In the genomic region with DNA sequence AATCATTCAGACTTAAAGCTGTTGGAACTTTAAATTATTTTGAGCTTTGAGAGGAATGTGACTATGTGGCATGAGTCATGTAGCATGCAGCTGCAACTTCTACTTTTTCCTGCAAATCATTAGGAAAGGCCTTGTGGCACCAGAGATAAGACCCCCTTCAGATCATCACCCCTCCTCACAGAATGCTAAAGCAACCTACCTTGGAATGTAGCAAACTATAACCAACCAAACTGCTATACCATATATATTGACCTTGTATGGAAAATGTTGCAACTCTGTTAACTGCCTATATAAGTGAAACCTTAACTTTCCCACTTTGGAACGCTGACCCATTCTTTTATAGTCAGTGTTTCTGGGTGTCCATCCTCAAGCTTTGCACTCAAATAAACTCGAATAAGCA, we compare ENCODE assay signal across 17 cellular contexts. TPM values are rescaled to one million over a fixed set of nuclear protein-coding genes. Genes with fewer than 3 reads are reported as not detected.
DNase-seq lines count a peak whose midpoint lies in the region; ATAC-seq, FAIRE-seq and TF ChIP-seq lines count a peak whose summit lies in the region.
"Had no signal": no experiment of that assay in that cellular context is flagged by ENCODE, and none has a peak within 500 bp of the region (broad histone marks: within the 10 kb centered on the region; RNA-seq: fewer than 3 reads in every experiment).

No MANE protein-coding gene starts in this region.

- TF ChIP-seq RAD21 in A549 (conservative IDR thresholded peaks at IDR 0.05 in 1 of 2, IDR thresholded peaks at IDR 0.05 in 1 of 2): no peak

- POLR2A ChIA-PET in A549 (lab: Yijun Ruan, JAX): no interaction called here

- no peak for ATAC-seq in A549
- ATAC-seq in HG02938 (IDR thresholded peaks at IDR 0.05; ENCODE audit: unreplicated experiment): no peak
- ATAC-seq: activated CD8-positive, alpha-beta T cell treated with anti-CD3 and anti-CD28 coated beads for 36 hours; GM23338; naive thymus-derived CD8-positive, alpha-beta T cell; T-cell had no signal

- no peak for TF ChIP-seq POLR2A in A549 (IDR thresholded peaks at IDR 0.05; ENCODE audit: low read length)

- H3K27ac ChIP-seq in A549: peak overlapping the region in 1 of 2 experiments; percentile 61; a peak in 3 of 6 replicates
- peak overlapping the region; percentile 0; the same call in 1 of the 2 replicates for H3K27ac ChIP-seq in HUES6 (ENCODE audit: low read depth, low read length)
- H3K27ac ChIP-seq: esophagus squamous epithelium, thyroid gland had no signal

- H3K4me2 ChIP-seq in A549: peak overlapping the region; percentile 51
- H3K4me2 ChIP-seq: GM23338 had no signal

- no peak for DNase-seq in A549 (ENCODE audit: low read depth in 1 of 2, low spot score in 1 of 2)
- peak; percentile 58 for DNase-seq in astrocyte of the spinal cord (ENCODE audit: low read depth, low spot score)
- DNase-seq in iris pigment epithelial cell (ENCODE audit: low read depth): peak; percentile 80
- DNase-seq in middle frontal gyrus (ENCODE audit: extremely low spot score, low spot score): no peak
- DNase-seq in UCSD-AML1 (lab: John Stamatoyannopoulos, UW; ENCODE audit: unreplicated experiment): no peak
- DNase-seq in central memory CD4-positive, alpha-beta T cell: no peak
- DNase-seq: activated CD8-positive, alpha-beta T cell treated with anti-CD3 and anti-CD28 coated beads for 36 hours; activated gamma-delta T cell; esophagus squamous epithelium; naive thymus-derived CD8-positive, alpha-beta T cell; T-cell; thyroid gland had no signal

- no peak for TF ChIP-seq EP300 in A549 (IDR thresholded peaks at IDR 0.05)

- H3K4me1 ChIP-seq in A549 (peaks cover 22% of the 10 kb centered on the region), HUES6 (ENCODE audit: control insufficient read depth, insufficient read depth, low read length) (peaks cover 30% of the 10 kb centered on the region)
- H3K4me1 ChIP-seq: esophagus squamous epithelium, thyroid gland had no signal

- H3K9ac ChIP-seq in HUES6 (ENCODE audit: low read length): peak overlapping the region; percentile 6

- CTCF ChIA-PET in A549 (lab: Yijun Ruan, JAX): no interaction called here

- no peak overlapping the region for H3K4me3 ChIP-seq in A549
- no peak overlapping the region for H3K4me3 ChIP-seq in HUES6 (ENCODE audit: low read depth, low read length)
- no peak overlapping the region for H3K4me3 ChIP-seq in astrocyte of the spinal cord (ENCODE audit: low read depth, low read length)
- H3K4me3 ChIP-seq: esophagus squamous epithelium, GM23338, thyroid gland had no signal

- TF ChIP-seq CTCF in A549 (IDR thresholded peaks at IDR 0.05) (no peak), astrocyte of the spinal cord (IDR thresholded peaks at IDR 0.05; ENCODE audit: low read depth, low read length) (no peak)

- 0 out of 2 replicates have a peak, but pooled peaks cover 4% of the 10 kb centered on the region for H3K36me3 ChIP-seq in HUES6 (ENCODE audit: control insufficient read depth, insufficient read depth, low read length)
- H3K36me3 ChIP-seq: esophagus squamous epithelium, thyroid gland had no signal

- H3K27me3 ChIP-seq in HUES6 (ENCODE audit: control insufficient read depth, insufficient read depth, low read length): no peaks in the 10 kb centered on the region
- H3K27me3 ChIP-seq: esophagus squamous epithelium, thyroid gland had no signal

- in situ Hi-C loops in astrocyte of the spinal cord (cut with HindIII; ENCODE audit: low sequenced_read_pairs): no loop called here

- peaks cover 13% of the 10 kb centered on the region; the same call in 1 of the 3 replicates for H3K9me3 ChIP-seq in A549
- peaks cover 33% of the 10 kb centered on the region for H3K9me3 ChIP-seq in HUES6 (ENCODE audit: control insufficient read depth, insufficient read depth, low read depth, low read length)
- H3K9me3 ChIP-seq: esophagus squamous epithelium, thyroid gland had no signal

- 40% methylated on average over 2 of the region's 2 CpGs for WGBS in A549 (ENCODE audit: missing lambda C conversion rate)

- no peak for FAIRE-seq in A549 (lab: Jason Lieb, UNC)
- FAIRE-seq: A204.1, islet of Langerhans had no signal

TF ChIP-seq in A549, 52 proteins besides CTCF, POLR2A, EP300 and RAD21:
- TF ChIP-seq EHMT2 (IDR thresholded peaks at IDR 0.05; ENCODE audit: low read depth) (no peak), POLR2AphosphoS2 (conservative IDR thresholded peaks at IDR 0.05; ENCODE audit: low read length) (no peak), SMC3 (IDR thresholded peaks at IDR 0.05) (no peak), FOSL2 (IDR thresholded peaks at IDR 0.05) (no peak), FOSL2 (CRISPR knock-in tag; IDR thresholded peaks at IDR 0.05) (no peak), BHLHE40 (IDR thresholded peaks at IDR 0.05; ENCODE audit: low read depth, low read length) (no peak), KDM5A (IDR thresholded peaks at IDR 0.05) (no peak)
TF ChIP-seq in A549: peak in this region for 0.

RNA-seq across cellular contexts. Expression of a gene that starts 32.0 kb away (rescaled TPM):
- polyA plus RNA-seq in A549 (2011; rRNA removed) (not detected in 2 replicates), A549 (2017; fragmentation: RNase III; extraction: RNeasy Plus Mini Kit Qiagen cat#74134 plus additional on column Dnase treatment) (not detected in 3 replicates)
- not detected in 2 replicates for polyA plus RNA-seq in A549 (2012; cell fraction: cytosol; rRNA removed)
- not detected in 2 replicates for polyA plus RNA-seq in A549 (2012; cell fraction: nucleus; rRNA removed)
- polyA minus RNA-seq in A549 (2011; rRNA and poly(A)+ RNA removed): not detected in 2 replicates
- polyA plus RNA-seq: GM23338; naive thymus-derived CD8-positive, alpha-beta T cell had no signal

Comparison
In these comparisons a context has a peak if more than half of its experiments do, and no peak if none do; other contexts are left out.
1. DNase-seq: peak in astrocyte of the spinal cord (single experiment) and iris pigment epithelial cell (single experiment); none in A549 (0 of 2), middle frontal gyrus (single experiment), UCSD-AML1 (single experiment) and central memory CD4-positive, alpha-beta T cell (single experiment).